Comparison of ENCODE assay signal across 14 cellular contexts in the genomic region with DNA sequence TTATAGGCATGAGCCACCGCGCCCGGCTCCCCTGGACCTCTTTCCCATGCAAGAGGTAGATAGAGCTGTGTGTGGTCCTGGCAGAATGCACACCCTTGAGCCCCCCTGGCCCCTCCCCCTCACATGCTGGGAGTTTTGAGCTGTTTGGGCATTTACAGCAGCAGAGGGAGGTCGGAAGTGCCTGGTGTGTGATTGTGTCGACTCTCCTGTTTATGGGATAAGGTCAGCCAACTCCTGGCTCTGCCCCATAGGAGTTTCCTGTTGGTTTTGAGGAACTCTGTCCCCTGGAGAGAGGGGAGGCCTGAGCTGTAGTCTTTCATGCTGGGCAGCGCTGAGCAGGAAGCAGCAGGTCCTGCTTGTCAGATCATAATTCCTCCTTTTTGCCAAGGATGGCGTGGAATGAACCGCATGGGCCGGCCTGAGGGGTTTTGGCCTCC. TPM values are rescaled to one million over a fixed set of nuclear protein-coding genes. Genes with fewer than 3 reads are reported as not detected.
DNase-seq lines count a peak whose midpoint lies in the region; ATAC-seq and TF ChIP-seq lines count a peak whose summit lies in the region.
"Had no signal": no experiment of that assay in that cellular context is flagged by ENCODE, and none has a peak within 500 bp of the region (broad histone marks: within the 10 kb centered on the region; RNA-seq: fewer than 3 reads in every experiment).

No MANE protein-coding gene starts in this region.

- WGBS in prostate gland: 21% methylated on average over 9 of the region's 9 CpGs

- CTCF ChIA-PET in GM10248 (lab: Yijun Ruan, JAX): interaction anchor here (0.9 to 2.7 kb wide), 2 partner anchors 13 to 26 kb away, joined by 3 to 10 read pairs; no protein-coding TSS in a partner anchor

- DNase-seq in ELF-1 (ENCODE audit: low read depth, low spot score) (peak; percentile 80), T-helper 17 cell (no peak), fibroblast of pulmonary artery (ENCODE audit: low read depth) (peak; percentile 68), prostate gland (ENCODE audit: low spot score) (peak; percentile 49), left colon (no peak), NCI-H1417 treated with DMSO at 0.1 percent for 48 hours (lab: John Stamatoyannopoulos, UW) (no peak), GM10248 (ENCODE audit: extremely low spot score) (no peak)
- DNase-seq: activated T-cell treated with anti-CD3 and anti-CD28 coated beads, Interleukin-2, amount 50 U/mL, for 48 hours; CD4-positive, CD25-positive, alpha-beta regulatory T cell; NCI-H526 treated with DMSO at 0.1 percent for 48 hours; stimulated activated CD4-positive, alpha-beta T cell treated with anti-CD3 and anti-CD28 coated beads, Interleukin-15, amount 100 ng/mL, for 24 hours had no signal

- no peaks in the 10 kb centered on the region for H3K9me3 ChIP-seq in T-helper 17 cell (ENCODE audit: control insufficient read depth, low read length, poor library complexity, severe bottlenecking)
- no peaks in the 10 kb centered on the region for H3K9me3 ChIP-seq in prostate gland

- H3K27me3 Mint-ChIP-seq in T-helper 17 cell: no peaks in the 10 kb centered on the region
- H3K27me3 Mint-ChIP-seq: CD4-positive, CD25-positive, alpha-beta regulatory T cell; memory B cell had no signal

- peaks cover 45% of the 10 kb centered on the region for H3K4me1 Mint-ChIP-seq in T-helper 17 cell

- peaks cover 37% of the 10 kb centered on the region for H3K4me1 ChIP-seq in prostate gland (replicated peaks)

- H3K4me3 ChIP-seq in fibroblast of pulmonary artery (replicated peaks; ENCODE audit: low read depth, low read length) (no peak overlapping the region), prostate gland (no peak overlapping the region)

- POLR2A ChIA-PET in GM10248 (lab: Yijun Ruan, JAX): no interaction called here

- peak overlapping the region; percentile 59 for H3K27ac Mint-ChIP-seq in T-helper 17 cell
- H3K27ac Mint-ChIP-seq: memory B cell had no signal

- H3K36me3 ChIP-seq in prostate gland: no peaks in the 10 kb centered on the region

- TF ChIP-seq POLR2A in prostate gland (IDR thresholded peaks at IDR 0.05): no peak

- TF ChIP-seq CTCF in fibroblast of pulmonary artery (IDR thresholded peaks at IDR 0.05; ENCODE audit: low read length, missing control alignments) (no peak), prostate gland (IDR thresholded peaks at IDR 0.05) (no peak), GM10248 (IDR thresholded peaks at IDR 0.05; ENCODE audit: control extremely low read depth, extremely low read depth, low read depth, missing control alignments) (no peak)

- no peaks in the 10 kb centered on the region for H3K27me3 ChIP-seq in prostate gland (replicated peaks; ENCODE audit: insufficient read depth)

- intact Hi-C loops in prostate gland (cut with DNase I): no loop called here
- intact Hi-C loops in left colon (cut with DNase I, micrococcal nuclease): no loop called here

- H3K4me3 Mint-ChIP-seq in T-helper 17 cell: no peak overlapping the region
- H3K4me3 Mint-ChIP-seq: memory B cell; T-helper 1 cell treated with Interleukin-12 subunit alpha and Interleukin-12 subunit beta and Interleukin-4 antibody, amounts not matched to agents 30 μg/mL and 1 μg/mL, for 36 hours had no signal

- H3K27ac ChIP-seq in prostate gland: peak overlapping the region; percentile 54 to 67

- H3K36me3 Mint-ChIP-seq in T-helper 17 cell (ENCODE audit: low read depth): no peaks in the 10 kb centered on the region

- ATAC-seq in T-helper 17 cell (no peak), left colon (no peak), GM18873 (IDR thresholded peaks at IDR 0.05; ENCODE audit: low FRiP score, unreplicated experiment) (no peak)

RNA-seq across cellular contexts. Expression of a gene that starts 6.0 kb away (rescaled TPM):
- 10 to 100 TPM; 28.9 to 30.3 TPM for total RNA-seq in T-helper 17 cell
- 10 to 100 TPM; 78.2 to 78.8 TPM for total RNA-seq in prostate gland
- 10 to 100 TPM; 21.8 to 38.3 TPM for total RNA-seq in left colon

RNA-seq across cellular contexts. Expression of a gene that starts 6.2 kb away (rescaled TPM):
- total RNA-seq in T-helper 17 cell (1 to 10 TPM; 4.8 to 5.7 TPM), prostate gland (10 to 100 TPM; 13.1 to 24.1 TPM), left colon (1 to 10 TPM; 2.1 TPM)

RNA-seq across cellular contexts. Expression of a gene that starts 32.9 kb away (rescaled TPM):
- total RNA-seq in T-helper 17 cell (under 1 TPM in 1 of 2 donors, not detected in 1; 0.45 TPM), prostate gland (10 to 100 TPM; 36.4 to 50.9 TPM), left colon (1 to 10 TPM; 1.5 to 7.1 TPM)

RNA-seq across cellular contexts. Expression of a gene that starts 58.3 kb away (rescaled TPM):
- 10 to 100 TPM; 33.7 to 48.1 TPM for total RNA-seq in T-helper 17 cell
- 10 to 100 TPM; 45.8 to 47.5 TPM for total RNA-seq in prostate gland
- 10 to 100 TPM; 32.3 to 33.3 TPM for total RNA-seq in left colon

RNA-seq across cellular contexts. Expression of a gene that starts 59.5 kb away (rescaled TPM):
- total RNA-seq in T-helper 17 cell (1 to 10 TPM; 5.1 to 7.4 TPM), prostate gland (10 to 100 TPM; 26.6 to 27.3 TPM), left colon (10 to 100 TPM; 12.1 to 12.8 TPM)

Comparison
In these comparisons a context has a peak if more than half of its experiments do, and no peak if none do; other contexts are left out.
1. DNase-seq: peak in ELF-1 (single experiment), fibroblast of pulmonary artery (single experiment) and prostate gland (single experiment); none in T-helper 17 cell (0 of 3), left colon (0 of 2), NCI-H1417 treated with DMSO at 0.1 percent for 48 hours (single experiment) and GM10248 (single experiment).
2. RNA of a gene that starts 32.9 kb away (total RNA-seq): 36.4 to 50.9 TPM in prostate gland; 1.5 to 7.1 TPM in left colon and 0.45 TPM in T-helper 17 cell; every median in the first group is over 4 times any median in the second.